ENCODE assay signal across 12 cellular contexts in genomic region chr11:106398396-106399074, GRCh38.
A peak's percentile ranks its signal among the peaks of the same experiment; 100 is the strongest.
DNase-seq lines count a peak whose midpoint lies in the region; ATAC-seq, FAIRE-seq and TF ChIP-seq lines count a peak whose summit lies in the region.
"Had no signal": no experiment of that assay in that cellular context is flagged by ENCODE, and none has a peak within 500 bp of the region (broad histone marks: within the 10 kb centered on the region; RNA-seq: fewer than 3 reads in every experiment).

No MANE protein-coding gene starts in this region.

- H3K4me3 ChIP-seq in foreskin fibroblast (ENCODE audit: low read depth in 1 of 2, low read length in 2 of 2) (peak overlapping the region in 1 of 2 donors; percentile 1), rectal smooth muscle tissue (ENCODE audit: low read length) (no peak overlapping the region), small intestine (ENCODE audit: low read depth in 1 of 2, low read length in 2 of 2) (no peak overlapping the region)

- no peak overlapping the region for H3K9ac ChIP-seq in rectal smooth muscle tissue (ENCODE audit: low read length)

- ATAC-seq in HG02970 (IDR thresholded peaks at IDR 0.05; ENCODE audit: low FRiP score, unreplicated experiment) (no peak), HG03439 (IDR thresholded peaks at IDR 0.05; ENCODE audit: unreplicated experiment) (no peak)
- ATAC-seq: activated T-cell treated with anti-CD3 and anti-CD28 coated beads, Interleukin-2, amount 50 U/mL, for 72 hours had no signal

- no peaks in the 10 kb centered on the region for H3K9me3 ChIP-seq in small intestine (ENCODE audit: control insufficient read depth, low read depth)

- no peaks in the 10 kb centered on the region for H3K36me3 ChIP-seq in rectal smooth muscle tissue (ENCODE audit: control insufficient read depth, insufficient read depth, low read length)
- H3K36me3 ChIP-seq in small intestine (ENCODE audit: control insufficient read depth in 2 of 2, insufficient read depth in 2 of 2, low read length in 2 of 2) = no peaks in the 10 kb centered on the region

- H3K27ac ChIP-seq in rectal smooth muscle tissue (ENCODE audit: low read depth, low read length) = peak overlapping the region; percentile 1
- H3K27ac ChIP-seq in small intestine (ENCODE audit: low read depth in 1 of 2, low read length in 1 of 2) = no peak overlapping the region

- H3K4me1 ChIP-seq in rectal smooth muscle tissue (ENCODE audit: control insufficient read depth, insufficient read depth, low read length) (peaks cover 4% of the 10 kb centered on the region), small intestine (ENCODE audit: control insufficient read depth in 2 of 2, insufficient read depth in 1 of 2, low read depth in 1 of 2, low read length in 1 of 2) (no peaks in the 10 kb centered on the region)

- DNase-seq in EH (ENCODE audit: low read depth) (peak; percentile 76), RPMI7951 (ENCODE audit: low read depth) (peak; percentile 24), foreskin fibroblast (peak; percentile 53 to 76), NCI-H1436 treated with DMSO at 0.1 percent for 48 hours (lab: John Stamatoyannopoulos, UW) (no peak), small intestine (no peak)
- DNase-seq: activated CD4-positive, CD25-positive, alpha-beta regulatory T cell; activated T-cell treated with anti-CD3 and anti-CD28 coated beads, Interleukin-2, amount 50 U/mL, for 72 hours; NCI-H524 treated with DMSO at 0.1 percent for 48 hours had no signal

- TF ChIP-seq CTCF in foreskin fibroblast (IDR thresholded peaks at IDR 0.05; ENCODE audit: low read depth, low read length) = no peak

- FAIRE-seq in small intestine (lab: Jason Lieb, UNC) = no peak
- FAIRE-seq: endometrium had no signal

- WGBS in small intestine, 3 donors = 59 to 77% (median 75%) methylated on average over 5 of the region's 5 CpGs

- H3K27me3 ChIP-seq in rectal smooth muscle tissue (ENCODE audit: control insufficient read depth, insufficient read depth, low read length) = no peaks in the 10 kb centered on the region
- no peaks in the 10 kb centered on the region for H3K27me3 ChIP-seq in small intestine (ENCODE audit: control insufficient read depth in 2 of 2, insufficient read depth in 2 of 2, low read length in 2 of 2)

Comparison
In these comparisons a context has a peak if more than half of its experiments do, and no peak if none do; other contexts are left out.
1. DNase-seq: peak in EH (single experiment), RPMI7951 (single experiment) and foreskin fibroblast (2 of 2); none in NCI-H1436 treated with DMSO at 0.1 percent for 48 hours (single experiment) and small intestine (single experiment).